ENCODE assay signal across 21 cellular contexts in genomic region chr7:29123611-29124190, GRCh38. TPM values are rescaled to one million over a fixed set of nuclear protein-coding genes. Genes with fewer than 3 reads are reported as not detected.
"Had no signal": no experiment of that assay in that cellular context is flagged by ENCODE, and none has a peak within 500 bp of the region (broad histone marks: within the 10 kb centered on the region; RNA-seq: fewer than 3 reads in every experiment).

No MANE protein-coding gene starts in this region.

- H3K4me3 Mint-ChIP-seq: activated CD4-positive, alpha-beta T cell treated with anti-CD3 and anti-CD28 coated beads, Interleukin-2, amount 10 ng/mL, durations not matched to agents 7 days and 5 days; activated naive CD8-positive, alpha-beta T cell treated with anti-CD3 and anti-CD28 coated beads, Interleukin-2, amount 10 ng/mL, durations not matched to agents 7 days and 5 days; central memory CD8-positive, alpha-beta T cell; naive B cell had no signal

- H3K27ac Mint-ChIP-seq: activated CD4-positive, alpha-beta T cell treated with anti-CD3 and anti-CD28 coated beads, Interleukin-2, amount 10 ng/mL, durations not matched to agents 7 days and 5 days; activated naive CD8-positive, alpha-beta T cell treated with anti-CD3 and anti-CD28 coated beads, Interleukin-2, amount 10 ng/mL, durations not matched to agents 7 days and 5 days; naive B cell had no signal

- H3K27ac ChIP-seq: brain microvascular endothelial cell, left ventricle myocardium inferior, ovary, sigmoid colon, spleen, stomach, testis, upper lobe of right lung had no signal

- DNase-seq: activated CD4-positive, alpha-beta T cell treated with anti-CD3 and anti-CD28 coated beads, Interleukin-2, amount 10 ng/mL, durations not matched to agents 7 days and 5 days; activated naive CD4-positive, alpha-beta T cell; activated naive CD8-positive, alpha-beta T cell treated with anti-CD3 and anti-CD28 coated beads, Interleukin-2, amount 10 ng/mL, durations not matched to agents 7 days and 5 days; anterior cingulate cortex; brain microvascular endothelial cell; cortex of kidney; effector CD8-positive, alpha-beta T cell; foreskin fibroblast; hypothalamus; kidney; left ventricle myocardium inferior; naive B cell; ovary; sigmoid colon; spleen; stomach; testis; upper lobe of right lung had no signal

- H3K36me3 Mint-ChIP-seq: activated naive CD8-positive, alpha-beta T cell treated with anti-CD3 and anti-CD28 coated beads, Interleukin-2, amount 10 ng/mL, durations not matched to agents 7 days and 5 days had no signal

- H3K4me1 ChIP-seq: sigmoid colon, stomach, testis, upper lobe of right lung had no signal

- H3K4me3 ChIP-seq: left ventricle myocardium inferior, ovary, sigmoid colon, spleen, stomach, testis, upper lobe of right lung had no signal

- H3K9me3 ChIP-seq: left ventricle myocardium inferior, ovary, sigmoid colon, spleen, stomach, testis, upper lobe of right lung had no signal

- H3K36me3 ChIP-seq: brain microvascular endothelial cell, left ventricle myocardium inferior, ovary, sigmoid colon, spleen, stomach, upper lobe of right lung had no signal

- H3K4me1 Mint-ChIP-seq: activated CD4-positive, alpha-beta T cell treated with anti-CD3 and anti-CD28 coated beads, Interleukin-2, amount 10 ng/mL, durations not matched to agents 7 days and 5 days; activated naive CD8-positive, alpha-beta T cell treated with anti-CD3 and anti-CD28 coated beads, Interleukin-2, amount 10 ng/mL, durations not matched to agents 7 days and 5 days; central memory CD8-positive, alpha-beta T cell; naive B cell had no signal

- ATAC-seq: upper lobe of right lung had no signal

- H3K9me3 Mint-ChIP-seq: activated CD4-positive, alpha-beta T cell treated with anti-CD3 and anti-CD28 coated beads, Interleukin-2, amount 10 ng/mL, durations not matched to agents 7 days and 5 days; activated naive CD8-positive, alpha-beta T cell treated with anti-CD3 and anti-CD28 coated beads, Interleukin-2, amount 10 ng/mL, durations not matched to agents 7 days and 5 days; central memory CD8-positive, alpha-beta T cell had no signal

- H3K27me3 ChIP-seq: brain microvascular endothelial cell, ovary, sigmoid colon, spleen, stomach, testis, upper lobe of right lung had no signal

RNA-seq across cellular contexts. Expression of gene CPVL, which starts 22.6 kb away (rescaled TPM):
- total RNA-seq: activated CD4-positive, alpha-beta T cell treated with anti-CD3 and anti-CD28 coated beads, Interleukin-2, amount 10 ng/mL, durations not matched to agents 7 days and 5 days; endothelial cell of umbilical vein; pulmonary artery endothelial cell had no signal
